28 cellular contexts compared by ENCODE assay signal in the genomic region with DNA sequence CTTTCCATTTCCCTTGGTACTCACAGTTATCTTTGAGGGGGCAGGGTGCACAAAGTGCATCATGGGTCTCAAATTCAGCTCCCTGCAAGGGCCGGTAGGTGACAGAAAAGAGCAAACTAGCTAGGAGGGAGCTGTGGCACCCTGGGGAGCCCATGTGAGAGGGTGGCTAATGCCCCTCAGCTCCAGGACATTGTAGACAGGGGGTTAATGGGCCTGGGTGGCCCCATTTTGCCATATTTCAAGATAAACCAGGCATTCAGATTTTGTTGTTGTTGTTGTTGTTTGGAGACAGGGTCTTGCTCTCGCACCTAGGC. TPM values are rescaled to one million over a fixed set of nuclear protein-coding genes. Genes with fewer than 3 reads are reported as not detected.
DNase-seq lines count a peak whose midpoint lies in the region; TF ChIP-seq lines count a peak whose summit lies in the region.
"Had no signal": no experiment of that assay in that cellular context is flagged by ENCODE, and none has a peak within 500 bp of the region (broad histone marks: within the 10 kb centered on the region; RNA-seq: fewer than 3 reads in every experiment).

No MANE protein-coding gene starts in this region.

- DNase-seq in CD8-positive, alpha-beta memory T cell, result no peak
- no peak for DNase-seq in GM13977 (ENCODE audit: low spot score)
- no peak for DNase-seq in retina
- no peak for DNase-seq in NCI-H2171 treated with DMSO at 0.1 percent for 48 hours (lab: John Stamatoyannopoulos, UW)
- no peak for DNase-seq in NCI-H2107 (lab: John Stamatoyannopoulos, UW)
- no peak for DNase-seq in BE2C
- DNase-seq: activated CD4-positive, alpha-beta T cell treated with anti-CD3 and anti-CD28 coated beads, Interleukin-2, amount 10 ng/mL, durations not matched to agents 24 days and 14 days; activated CD8-positive, alpha-beta memory T cell treated with anti-CD3 and anti-CD28 coated beads, Interleukin-2, amount 10 ng/mL, durations not matched to agents 7 days and 5 days; activated naive CD4-positive, alpha-beta T cell; activated T-cell treated with anti-CD3 and anti-CD28 coated beads, Interleukin-2, amount 50 U/mL, for 48 hours; adrenal gland; CD4-positive, CD25-positive, alpha-beta regulatory T cell; cerebellar nuclear complex; DMS 273 treated with DMSO at 0.1 percent for 48 hours; dorsolateral prefrontal cortex; hypothalamus; left ventricle myocardium inferior; mesendoderm; NCI-H1417; NCI-H2081; NCI-H446; uterus had no signal

- no peaks in the 10 kb centered on the region for H3K27me3 ChIP-seq in CD8-positive, alpha-beta memory T cell (ENCODE audit: insufficient read depth, low read length, poor library complexity, severe bottlenecking)
- H3K27me3 ChIP-seq in OCI-LY3 (ENCODE audit: low read depth, low read length), result no peaks in the 10 kb centered on the region
- H3K27me3 ChIP-seq in BE2C, result no peaks in the 10 kb centered on the region
- H3K27me3 ChIP-seq: adrenal gland, dorsolateral prefrontal cortex, uterus had no signal

- H3K4me1 ChIP-seq in CD8-positive, alpha-beta memory T cell (ENCODE audit: insufficient read depth, low read length), result peaks cover 16% of the 10 kb centered on the region
- H3K4me1 ChIP-seq in OCI-LY3 (ENCODE audit: low read length) (peaks cover 18% of the 10 kb centered on the region), BE2C (no peaks in the 10 kb centered on the region)
- H3K4me1 ChIP-seq: uterus had no signal

- TF ChIP-seq CTCF in GM13977 (IDR thresholded peaks at IDR 0.05; ENCODE audit: extremely low read depth, insufficient read depth, missing control alignments) (peak; percentile 18), OCI-LY3 (IDR thresholded peaks at IDR 0.05; ENCODE audit: low read depth, low read length) (peak; percentile 28; the same call in 1 of the 2 replicates), nephron (IDR thresholded peaks at IDR 0.05; ENCODE audit: unreplicated experiment in 3 of 3) (no peak), BE2C (IDR thresholded peaks at IDR 0.05; ENCODE audit: low read depth, low read length) (no peak)

- no peak overlapping the region for H3K4me3 Mint-ChIP-seq in CD8-positive, alpha-beta memory T cell
- peak overlapping the region in 2 of 3 experiments; percentile 9 to 15 for H3K4me3 Mint-ChIP-seq in nephron
- H3K4me3 Mint-ChIP-seq: activated CD4-positive, alpha-beta T cell treated with anti-CD3 and anti-CD28 coated beads, Interleukin-2, amount 10 ng/mL, durations not matched to agents 24 days and 14 days; activated CD8-positive, alpha-beta memory T cell treated with anti-CD3 and anti-CD28 coated beads, Interleukin-2, amount 10 ng/mL, durations not matched to agents 7 days and 5 days; stimulated activated naive CD8-positive, alpha-beta T cell treated with anti-CD3 and anti-CD28 coated beads, Interleukin-15, Interleukin-2, amounts not matched to agents 100 ng/mL and 50 ng/mL, for 24 hours had no signal

- no peaks in the 10 kb centered on the region for H3K27me3 Mint-ChIP-seq in CD8-positive, alpha-beta memory T cell
- peaks cover 36% of the 10 kb centered on the region for H3K27me3 Mint-ChIP-seq in nephron (ENCODE audit: low read depth)
- H3K27me3 Mint-ChIP-seq: activated CD4-positive, alpha-beta T cell treated with anti-CD3 and anti-CD28 coated beads, Interleukin-2, amount 10 ng/mL, durations not matched to agents 24 days and 14 days; stimulated activated naive CD8-positive, alpha-beta T cell treated with anti-CD3 and anti-CD28 coated beads, Interleukin-15, Interleukin-2, amounts not matched to agents 100 ng/mL and 50 ng/mL, for 24 hours had no signal

- no peak overlapping the region for H2AFZ ChIP-seq in OCI-LY3 (ENCODE audit: low read depth, low read length)

- H4K20me1 ChIP-seq in OCI-LY3 (ENCODE audit: insufficient read depth, low read length), result no peaks in the 10 kb centered on the region

- no peak overlapping the region for H3K9ac ChIP-seq in OCI-LY3 (ENCODE audit: low read length)

- peaks cover 14% of the 10 kb centered on the region for H3K79me2 ChIP-seq in OCI-LY3 (ENCODE audit: low read length)

- peaks cover 25 to 30% (median 25%) of the 10 kb centered on the region in 3 donors for H3K4me1 Mint-ChIP-seq in CD8-positive, alpha-beta memory T cell
- peaks cover 19% of the 10 kb centered on the region for H3K4me1 Mint-ChIP-seq in nephron

- no peak overlapping the region for H3K27ac ChIP-seq in CD8-positive, alpha-beta memory T cell (ENCODE audit: low read depth, low read length)
- H3K27ac ChIP-seq in OCI-LY3 (ENCODE audit: low read length), result no peak overlapping the region
- H3K27ac ChIP-seq: adrenal gland, HL-60, left ventricle myocardium inferior, thoracic aorta, uterus had no signal

- no peak overlapping the region for H3K4me3 ChIP-seq in CD8-positive, alpha-beta memory T cell (ENCODE audit: low read length)
- H3K4me3 ChIP-seq in OCI-LY3 (ENCODE audit: low read length) (no peak overlapping the region), BE2C (ENCODE audit: low read depth, low read length) (no peak overlapping the region)
- H3K4me3 ChIP-seq: adrenal gland, dorsolateral prefrontal cortex, left ventricle myocardium inferior, thoracic aorta, uterus had no signal

- H3K36me3 ChIP-seq in CD8-positive, alpha-beta memory T cell (ENCODE audit: insufficient read depth, low read length), result no peaks in the 10 kb centered on the region
- H3K36me3 ChIP-seq in OCI-LY3 (replicated peaks; ENCODE audit: low read depth, low read length) (peaks cover 7% of the 10 kb centered on the region), BE2C (no peaks in the 10 kb centered on the region)
- H3K36me3 ChIP-seq: adrenal gland, left ventricle myocardium inferior, thoracic aorta, uterus had no signal

- H3K9me3 Mint-ChIP-seq in CD8-positive, alpha-beta memory T cell, result no peaks in the 10 kb centered on the region
- H3K9me3 Mint-ChIP-seq in nephron, result no peaks in the 10 kb centered on the region
- H3K9me3 Mint-ChIP-seq: activated CD4-positive, alpha-beta T cell treated with anti-CD3 and anti-CD28 coated beads, Interleukin-2, amount 10 ng/mL, durations not matched to agents 24 days and 14 days; CD4-positive, CD25-positive, alpha-beta regulatory T cell; stimulated activated naive CD8-positive, alpha-beta T cell treated with anti-CD3 and anti-CD28 coated beads, Interleukin-15, Interleukin-2, amounts not matched to agents 100 ng/mL and 50 ng/mL, for 24 hours had no signal

- in situ Hi-C loops in GM13977 (cut with MboI; ENCODE audit: low pct_unique_long_range_greater_than_20kb, low sequenced_read_pairs, unreplicated experiment), result no loop called here

- POLR2A ChIA-PET in CD8-positive, alpha-beta memory T cell (lab: Charles Lee), result no interaction called here

- H3K9me3 ChIP-seq in CD8-positive, alpha-beta memory T cell (ENCODE audit: low read length), result no peaks in the 10 kb centered on the region
- no peaks in the 10 kb centered on the region for H3K9me3 ChIP-seq in OCI-LY3 (ENCODE audit: insufficient read depth, low read length)
- H3K9me3 ChIP-seq in BE2C, result no peaks in the 10 kb centered on the region
- H3K9me3 ChIP-seq: adrenal gland, left ventricle myocardium inferior, thoracic aorta, uterus had no signal

- H3K27ac Mint-ChIP-seq in CD8-positive, alpha-beta memory T cell, result peak overlapping the region in 6 of 8 donors; percentile 40 to 94 (median 56)
- peak overlapping the region in 1 of 3 experiments; percentile 42 for H3K27ac Mint-ChIP-seq in nephron
- H3K27ac Mint-ChIP-seq: activated CD4-positive, alpha-beta T cell treated with anti-CD3 and anti-CD28 coated beads, Interleukin-2, amount 10 ng/mL, durations not matched to agents 24 days and 14 days; activated CD8-positive, alpha-beta memory T cell treated with anti-CD3 and anti-CD28 coated beads, Interleukin-2, amount 10 ng/mL, durations not matched to agents 7 days and 5 days; stimulated activated naive CD8-positive, alpha-beta T cell treated with anti-CD3 and anti-CD28 coated beads, Interleukin-15, Interleukin-2, amounts not matched to agents 100 ng/mL and 50 ng/mL, for 24 hours had no signal

- CTCF ChIA-PET in CD8-positive, alpha-beta memory T cell (lab: Charles Lee), result interaction anchor here (0.6 to 6.5 kb wide), 6 partner anchors 28 to 132 kb away, joined by 3 to 62 read pairs (median 3); no protein-coding TSS in a partner anchor

- H3K36me3 Mint-ChIP-seq in CD8-positive, alpha-beta memory T cell, result peaks cover 0 to 8% (median 0%) of the 10 kb centered on the region in 3 donors
- no peaks in the 10 kb centered on the region for H3K36me3 Mint-ChIP-seq in nephron (ENCODE audit: low read depth)
- H3K36me3 Mint-ChIP-seq: brain had no signal

- H3K4me2 ChIP-seq in OCI-LY3 (ENCODE audit: low read length), result no peak overlapping the region

RNA-seq across cellular contexts. Expression of a gene that starts 3.6 kb away (rescaled TPM):
- total RNA-seq in CD8-positive, alpha-beta memory T cell, result 10 to 100 TPM; 44.5 to 44.6 TPM
- polyA plus RNA-seq in CD8-positive, alpha-beta memory T cell, result 6.6 TPM
- 12.8 TPM for polyA plus RNA-seq in BE2C (2012; ENCODE audit: insufficient read depth, insufficient read length, low read depth)

Comparison
In these comparisons a context has a peak if more than half of its experiments do, and no peak if none do; other contexts are left out.
1. H3K4me3 Mint-ChIP-seq: peak in nephron (2 of 3); none in CD8-positive, alpha-beta memory T cell (0 of 7).
2. CTCF ChIP-seq: peak in GM13977 (single experiment) and OCI-LY3 (single experiment); none in nephron (0 of 3) and BE2C (single experiment).